ENCODE assay signal across 8 cellular contexts in genomic region chr3:132788299-132788698, GRCh38.
A peak's percentile ranks its signal among the peaks of the same experiment; 100 is the strongest.
DNase-seq lines count a peak whose midpoint lies in the region; ATAC-seq and TF ChIP-seq lines count a peak whose summit lies in the region.

No MANE protein-coding gene starts in this region.

- no peaks in the 10 kb centered on the region for H3K9me3 ChIP-seq in prostate gland

- ATAC-seq in HG02763 (IDR thresholded peaks at IDR 0.05; ENCODE audit: unreplicated experiment) = no peak

- H3K36me3 Mint-ChIP-seq in T-helper 2 cell treated with Interferon-gamma antibody and Interleukin-4, amounts not matched to agents 5 μg/mL and 100 μg/mL, for 36 hours (ENCODE audit: low read depth) = no peaks in the 10 kb centered on the region

- H3K36me3 ChIP-seq in prostate gland = no peaks in the 10 kb centered on the region

- peaks cover 14% of the 10 kb centered on the region for H3K27me3 Mint-ChIP-seq in T-helper 2 cell treated with Interferon-gamma antibody and Interleukin-4, amounts not matched to agents 5 μg/mL and 100 μg/mL, for 36 hours (ENCODE audit: low read depth)

- H3K27ac Mint-ChIP-seq in T-helper 2 cell treated with Interferon-gamma antibody and Interleukin-4, amounts not matched to agents 5 μg/mL and 100 μg/mL, for 36 hours = no peak overlapping the region

- no peak for TF ChIP-seq POLR2A in prostate gland (IDR thresholded peaks at IDR 0.05)

- H3K4me3 ChIP-seq in fibroblast of mammary gland (ENCODE audit: control insufficient read depth, low read depth, low read length) = no peak overlapping the region
- no peak overlapping the region for H3K4me3 ChIP-seq in prostate gland

- intact Hi-C loops in prostate gland (cut with DNase I) = no loop called here

- H3K9me3 Mint-ChIP-seq in T-helper 2 cell treated with Interferon-gamma antibody and Interleukin-4, amounts not matched to agents 5 μg/mL and 100 μg/mL, for 36 hours = no peaks in the 10 kb centered on the region

- TF ChIP-seq CTCF in fibroblast of mammary gland (conservative IDR thresholded peaks at IDR 0.05; ENCODE audit: control insufficient read depth, insufficient read depth, low read depth, low read length) (no peak), prostate gland (IDR thresholded peaks at IDR 0.05) (no peak)

- H3K4me1 Mint-ChIP-seq in T-helper 2 cell treated with Interferon-gamma antibody and Interleukin-4, amounts not matched to agents 5 μg/mL and 100 μg/mL, for 36 hours (ENCODE audit: low read depth) = no peaks in the 10 kb centered on the region

- no peak overlapping the region for H3K4me3 Mint-ChIP-seq in T-helper 2 cell treated with Interferon-gamma antibody and Interleukin-4, amounts not matched to agents 5 μg/mL and 100 μg/mL, for 36 hours

- H3K27me3 ChIP-seq in prostate gland (replicated peaks; ENCODE audit: insufficient read depth) = no peaks in the 10 kb centered on the region

- no peak overlapping the region for H3K27ac ChIP-seq in prostate gland

- DNase-seq in GM03348 (ENCODE audit: low spot score) = peak; percentile 77
- DNase-seq in OCI-M1 (lab: John Stamatoyannopoulos, UW) = peak; percentile 88
- DNase-seq in fibroblast of mammary gland (ENCODE audit: low read depth) = peak; percentile 87
- DNase-seq in prostate gland (ENCODE audit: low spot score) = peak; percentile 8
- DNase-seq in activated CD4-positive, CD25-positive, alpha-beta regulatory T cell (lab: John Stamatoyannopoulos, UW) = no peak
- DNase-seq in T-helper 2 cell treated with Interferon-gamma antibody and Interleukin-4, amounts not matched to agents 5 μg/mL and 100 μg/mL, for 36 hours (ENCODE audit: low spot score) = no peak
- DNase-seq in NK-92 treated with Interleukin-12 subunit alpha and Interleukin-12 subunit beta, amount 100 ng/mL, for 24 hours (lab: John Stamatoyannopoulos, UW) = no peak

- no peaks in the 10 kb centered on the region for H3K4me1 ChIP-seq in prostate gland (replicated peaks)

Comparison
In these comparisons a context has a peak if more than half of its experiments do, and no peak if none do; other contexts are left out.
1. DNase-seq: peak in GM03348 (single experiment), OCI-M1 (single experiment), fibroblast of mammary gland (single experiment) and prostate gland (single experiment); none in activated CD4-positive, CD25-positive, alpha-beta regulatory T cell (0 of 4), T-helper 2 cell treated with Interferon-gamma antibody and Interleukin-4, amounts not matched to agents 5 μg/mL and 100 μg/mL, for 36 hours (single experiment) and NK-92 treated with Interleukin-12 subunit alpha and Interleukin-12 subunit beta, amount 100 ng/mL, for 24 hours (single experiment).